In genomic region chr1:226948996-226949395, GRCh38 we compare ENCODE assay signal across 24 cellular contexts.
"Had no signal": no experiment of that assay in that cellular context is flagged by ENCODE, and none has a peak within 500 bp of the region (broad histone marks: within the 10 kb centered on the region; RNA-seq: fewer than 3 reads in every experiment).

No MANE protein-coding gene starts in this region.

- H3K36me3 Mint-ChIP-seq: natural killer cell had no signal

- H3K4me3 ChIP-seq: dorsolateral prefrontal cortex, pancreas, smooth muscle cell, thoracic aorta, tibial nerve, upper lobe of left lung had no signal

- H3K9me3 Mint-ChIP-seq: natural killer cell had no signal

- H3K27ac Mint-ChIP-seq: stimulated activated memory B cell treated with anti-CD40 and anti-IgM and Interleukin-4, amounts not matched to agents 10 μg/mL and 1 μg/mL and 100 μg/mL, for 72 hours had no signal

- H3K27me3 ChIP-seq: dorsolateral prefrontal cortex, pancreas, tibial nerve, upper lobe of left lung had no signal

- H3K36me3 ChIP-seq: thoracic aorta, upper lobe of left lung had no signal

- ATAC-seq: esophagus mucosa; left lobe of liver; natural killer cell; pancreas; sciatic nerve; stimulated activated memory B cell treated with anti-CD40 and anti-IgM and Interleukin-4, amounts not matched to agents 10 μg/mL and 1 μg/mL and 100 μg/mL, for 72 hours; stimulated activated naive CD8-positive, alpha-beta T cell treated with anti-CD3 and anti-CD28 coated beads, Interleukin-15, Interleukin-2, amounts not matched to agents 100 U/mL and 50 U/mL, for 24 hours had no signal

- H3K27ac ChIP-seq: dorsolateral prefrontal cortex, epithelial cell of prostate, thoracic aorta, tibial nerve, upper lobe of left lung had no signal

- H3K4me3 Mint-ChIP-seq: natural killer cell; stimulated activated memory B cell treated with anti-CD40 and anti-IgM and Interleukin-4, amounts not matched to agents 10 μg/mL and 1 μg/mL and 100 μg/mL, for 72 hours had no signal

- DNase-seq: caudate nucleus; cerebellar nuclear complex; dorsolateral prefrontal cortex; effector CD4-positive, alpha-beta T cell; foreskin fibroblast; glutamatergic neuron; mammary epithelial cell; mesendoderm; natural killer cell; occipital lobe; pancreas; stimulated activated CD4-positive, alpha-beta T cell treated with anti-CD3 and anti-CD28 coated beads, Interleukin-12 subunit alpha, Interleukin-12 subunit beta, amount 100 ng/mL, for 4 hours; stimulated activated CD4-positive, alpha-beta T cell treated with anti-CD3 and anti-CD28 coated beads, Interleukin-1b, Interleukin-23, amount 100 ng/mL, for 48 hours; stimulated activated CD4-positive, alpha-beta T cell treated with anti-CD3 and anti-CD28 coated beads, Interleukin-4, amount 100 ng/mL, for 1 hour; stimulated activated naive CD8-positive, alpha-beta T cell treated with anti-CD3 and anti-CD28 coated beads, Interleukin-15, Interleukin-2, amounts not matched to agents 100 U/mL and 50 U/mL, for 24 hours; upper lobe of left lung had no signal

- H3K9me3 ChIP-seq: pancreas, thoracic aorta, tibial nerve, upper lobe of left lung had no signal
